Comparison of ENCODE assay signal across 8 cellular contexts in genomic region chr1:232630047-232630893, GRCh38. TPM values are rescaled to one million over a fixed set of nuclear protein-coding genes. Genes with fewer than 3 reads are reported as not detected.
DNase-seq lines count a peak whose midpoint lies in the region; ATAC-seq and TF ChIP-seq lines count a peak whose summit lies in the region.

TSS of gene SIPA1L2 (minus strand) at chr1:232630133. CDS start at chr1:232515339, 114,794 bp downstream.

- no peaks in the 10 kb centered on the region for H3K36me3 ChIP-seq in endodermal cell (ENCODE audit: control insufficient read depth, insufficient read depth, low read length)
- no peaks in the 10 kb centered on the region for H3K36me3 ChIP-seq in mesodermal cell (ENCODE audit: control insufficient read depth, insufficient read depth, low read length)

- H3K4me3 ChIP-seq in endodermal cell (ENCODE audit: low read length), result peak within 1 kb of the TSS; percentile 96
- peak within 1 kb of the TSS; percentile 68 for H3K4me3 ChIP-seq in mesodermal cell (ENCODE audit: extremely low read depth, insufficient read depth, low read length, poor library complexity, severe bottlenecking)

- H3K9me3 ChIP-seq in endodermal cell (ENCODE audit: control insufficient read depth, low read length) (no peaks in the 10 kb centered on the region), mesodermal cell (ENCODE audit: control insufficient read depth, low read length) (no peaks in the 10 kb centered on the region)

- peaks cover 28% of the 10 kb centered on the region for H3K27me3 ChIP-seq in endodermal cell (ENCODE audit: control insufficient read depth, insufficient read depth, low read length, poor library complexity, severe bottlenecking)

- H3K36me3 Mint-ChIP-seq in CD14-positive monocyte, result peaks cover 0 to 2% of the 10 kb centered on the region in 2 donors
- no peaks in the 10 kb centered on the region for H3K36me3 Mint-ChIP-seq in endodermal cell (ENCODE audit: low read depth)

- peak; percentile 50 for TF ChIP-seq CTCF in CD14-positive monocyte (IDR thresholded peaks at IDR 0.05)
- peak; percentile 74 for TF ChIP-seq CTCF in endodermal cell (conservative IDR thresholded peaks at IDR 0.05)

- DNase-seq in CD14-positive monocyte (ENCODE audit: low spot score), result peak; percentile 85
- peak; percentile 94 for DNase-seq in NCI-H82 (lab: John Stamatoyannopoulos, UW)
- DNase-seq in activated CD8-positive, alpha-beta memory T cell treated with anti-CD3 and anti-CD28 coated beads for 48 hours (ENCODE audit: low read depth in 2 of 3, low spot score in 2 of 3), result peak; percentile 62 to 80 (median 73)
- DNase-seq in endodermal cell, result peak; percentile 98
- peak; percentile 58 for DNase-seq in stimulated activated CD8-positive, alpha-beta memory T cell treated with anti-CD3 and anti-CD28 coated beads, Interleukin-15, amount 100 ng/mL, for 1 hour (ENCODE audit: low read depth)

- H3K27ac Mint-ChIP-seq in CD14-positive monocyte, result peak within 1 kb of the TSS in 6 of 7 donors; percentile 74 to 89 (median 78)
- peak within 1 kb of the TSS; percentile 89 for H3K27ac Mint-ChIP-seq in endodermal cell

- H3K27me3 Mint-ChIP-seq in CD14-positive monocyte (ENCODE audit: low read depth in 3 of 3), result peaks cover 11 to 15% (median 12%) of the 10 kb centered on the region in 3 donors
- H3K27me3 Mint-ChIP-seq in endodermal cell (ENCODE audit: insufficient read depth), result peaks cover 33% of the 10 kb centered on the region

- H3K4me3 Mint-ChIP-seq in CD14-positive monocyte, result peak within 1 kb of the TSS; percentile 96 to 99
- peak within 1 kb of the TSS; percentile 88 for H3K4me3 Mint-ChIP-seq in endodermal cell

- H3K9ac ChIP-seq in endodermal cell (ENCODE audit: extremely low read depth, low read length, poor library complexity, severe bottlenecking), result peak within 1 kb of the TSS; percentile 70

- H3K4me1 ChIP-seq in endodermal cell (ENCODE audit: control insufficient read depth, insufficient read depth, low read length) (peaks cover 4% of the 10 kb centered on the region), mesodermal cell (ENCODE audit: control insufficient read depth, insufficient read depth, low read length, poor library complexity, severe bottlenecking) (peaks cover 3% of the 10 kb centered on the region)

- intact Hi-C loops in CD14-positive monocyte (cut with micrococcal nuclease), result loop anchor here (10.0 kb wide), 2 partner anchors 325 to 615 kb away; partner anchors contain the start of gene NTPCR (in 1 of the 2)

- H3K9me3 Mint-ChIP-seq in CD14-positive monocyte, result peaks cover 0 to 4% (median 0%) of the 10 kb centered on the region in 7 donors
- H3K9me3 Mint-ChIP-seq in endodermal cell, result no peaks in the 10 kb centered on the region

- ATAC-seq in GM19455 (IDR thresholded peaks at IDR 0.05; ENCODE audit: unreplicated experiment) (peak; percentile 99), HG03575 (IDR thresholded peaks at IDR 0.05; ENCODE audit: extremely low read depth, insufficient number of reproducible peaks, low FRiP score, unreplicated experiment) (peak; percentile 73)

- peaks cover 43% of the 10 kb centered on the region for H3K4me1 Mint-ChIP-seq in CD14-positive monocyte
- peaks cover 43% of the 10 kb centered on the region for H3K4me1 Mint-ChIP-seq in endodermal cell

- 0% methylated on average over 46 to 98 of the region's 98 CpGs for WGBS in endodermal cell (ENCODE audit: insufficient coverage in 1 of 2, insufficient read length in 1 of 2), 2 experiments
- 0% methylated on average over 56 to 69 of the region's 98 CpGs for WGBS in mesodermal cell (ENCODE audit: insufficient coverage in 2 of 2), 2 experiments

- peak within 1 kb of the TSS; percentile 59 for H3K27ac ChIP-seq in endodermal cell (ENCODE audit: low read depth, low read length)
- H3K27ac ChIP-seq in mesodermal cell (ENCODE audit: low read depth, low read length, severe bottlenecking), result peak within 1 kb of the TSS; percentile 87

RNA-seq across cellular contexts. Expression of gene SIPA1L2, which starts in this region (rescaled TPM):
- polyA plus RNA-seq in CD14-positive monocyte, result 1 to 10 TPM in 1 of 2 donors, under 1 TPM in 1; 0.64 to 1.3 TPM
- total RNA-seq in endodermal cell, result 10 to 100 TPM; 34.7 to 41.5 TPM
- 40.1 TPM for polyA plus RNA-seq in endodermal cell (2013, experiment 1 of 2)
- 41.6 TPM for polyA plus RNA-seq in endodermal cell (2013, experiment 2 of 2)
- 69.3 TPM for polyA plus RNA-seq in mesodermal cell (2013, experiment 1 of 2)
- polyA plus RNA-seq in mesodermal cell (2013, experiment 2 of 2), result 74.6 TPM

Comparison
In these comparisons a context has a peak if more than half of its experiments do, and no peak if none do; other contexts are left out.
1. Peak in every context shown above with its lines: DNase-seq, ATAC-seq, H3K4me3 ChIP-seq and H3K27ac ChIP-seq.